8 cellular contexts compared by ENCODE assay signal in the genomic region with DNA sequence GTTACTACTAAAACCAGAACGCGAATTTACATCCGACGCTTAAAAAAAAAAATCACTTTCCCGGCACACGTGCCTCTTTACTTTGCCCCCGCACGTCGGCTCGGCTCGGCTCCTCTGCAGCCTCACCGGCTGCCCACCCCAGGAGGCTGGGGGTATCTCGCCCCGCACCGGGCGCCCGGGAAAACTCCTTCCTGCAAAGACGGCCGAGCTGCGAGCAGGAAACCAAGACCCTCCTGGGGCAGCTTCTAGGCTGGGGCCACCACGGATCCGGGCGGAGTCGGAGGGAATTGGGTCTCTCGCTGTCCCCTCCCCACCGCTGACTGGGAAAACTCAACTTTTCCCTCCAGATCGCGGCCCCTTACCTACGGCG. TPM values are rescaled to one million over a fixed set of nuclear protein-coding genes. Genes with fewer than 3 reads are reported as not detected.
DNase-seq lines count a peak whose midpoint lies in the region; ATAC-seq and TF ChIP-seq lines count a peak whose summit lies in the region.

No MANE protein-coding gene starts in this region.

- DNase-seq in Right ventricle myocardium inferior (ENCODE audit: missing footprints), result no peak
- DNase-seq in cardiac septum (ENCODE audit: low spot score), result no peak
- DNase-seq in NCI-H748 treated with DMSO at 0.1 percent for 48 hours (lab: John Stamatoyannopoulos, UW), result peak; percentile 42
- peak; percentile 69 for DNase-seq in mesendoderm
- no peak for DNase-seq in upper lobe of right lung
- DNase-seq in globus pallidus (ENCODE audit: low spot score), result no peak
- no peak for DNase-seq in erythroblast (lab: John Stamatoyannopoulos, UW)

- H3K27ac Mint-ChIP-seq in dendritic cell treated with granulocyte-macrophage colony-stimulating factor and Interleukin-4, amounts not matched to agents 40 ng/mL and 50 ng/mL, for 4 days, result peak overlapping the region; percentile 72

- no peaks in the 10 kb centered on the region for H3K27me3 ChIP-seq in mesendoderm (ENCODE audit: insufficient read depth, low read length, poor library complexity)
- H3K27me3 ChIP-seq in upper lobe of right lung, result no peaks in the 10 kb centered on the region

- H3K4ac ChIP-seq in mesendoderm (ENCODE audit: low read depth, low read length), result peak overlapping the region; percentile 78

- peaks cover 9% of the 10 kb centered on the region for H3K79me2 ChIP-seq in mesendoderm (ENCODE audit: control insufficient read depth, insufficient read depth, low read length)

- H3K27ac ChIP-seq in mesendoderm (ENCODE audit: low read depth, low read length) (peak overlapping the region; percentile 96), upper lobe of right lung (peak overlapping the region; percentile 81)

- H3K36me3 ChIP-seq in mesendoderm (ENCODE audit: control insufficient read depth, insufficient read depth, low read length), result no peaks in the 10 kb centered on the region
- no peaks in the 10 kb centered on the region for H3K36me3 ChIP-seq in upper lobe of right lung

- H3K36me3 Mint-ChIP-seq in dendritic cell treated with granulocyte-macrophage colony-stimulating factor and Interleukin-4, amounts not matched to agents 40 ng/mL and 50 ng/mL, for 4 days (ENCODE audit: low read depth), result peaks cover 7% of the 10 kb centered on the region

- TF ChIP-seq CTCF in upper lobe of right lung (IDR thresholded peaks at IDR 0.05), result no peak

- peak overlapping the region; percentile 54 for H2BK5ac ChIP-seq in mesendoderm (ENCODE audit: low read length)

- H3K4me2 ChIP-seq in mesendoderm (ENCODE audit: low read length), result peak overlapping the region; percentile 77

- peak overlapping the region; percentile 89 for H3K4me3 Mint-ChIP-seq in dendritic cell treated with granulocyte-macrophage colony-stimulating factor and Interleukin-4, amounts not matched to agents 40 ng/mL and 50 ng/mL, for 4 days

- no peak overlapping the region for H4K5ac ChIP-seq in mesendoderm (ENCODE audit: low read length)

- H4K8ac ChIP-seq in mesendoderm (ENCODE audit: low read depth, low read length), result no peak overlapping the region

- H2AK5ac ChIP-seq in mesendoderm (ENCODE audit: low read length), result no peak overlapping the region

- peak overlapping the region; percentile 49 for H2BK120ac ChIP-seq in mesendoderm (ENCODE audit: low read depth, low read length)

- H3K9me3 ChIP-seq in upper lobe of right lung, result no peaks in the 10 kb centered on the region

- H3K56ac ChIP-seq in mesendoderm (ENCODE audit: low read length), result peak overlapping the region; percentile 87

- H3K79me1 ChIP-seq in mesendoderm (ENCODE audit: low read length), result no peaks in the 10 kb centered on the region

- H3K4me1 ChIP-seq in mesendoderm (ENCODE audit: control insufficient read depth, low read depth, low read length), result peaks cover 8% of the 10 kb centered on the region
- peaks cover 13% of the 10 kb centered on the region for H3K4me1 ChIP-seq in upper lobe of right lung

- peaks cover 8% of the 10 kb centered on the region for H3K27me3 Mint-ChIP-seq in dendritic cell treated with granulocyte-macrophage colony-stimulating factor and Interleukin-4, amounts not matched to agents 40 ng/mL and 50 ng/mL, for 4 days

- H3K4me3 ChIP-seq in mesendoderm (ENCODE audit: low read length) (peak overlapping the region; percentile 83), upper lobe of right lung (peak overlapping the region; percentile 81)

- intact Hi-C loops in Right ventricle myocardium inferior (cut with DNase I), result loop anchor here (2.0 to 10.0 kb wide), 2 partner anchors 42 to 228 kb away; partner anchors contain the start of gene WSB2
- intact Hi-C loops in cardiac septum (cut with DNase I), result loop anchor here (1.0 to 2.0 kb wide), 2 partner anchors 43 to 50 kb away; no protein-coding TSS in a partner anchor
- intact Hi-C loops in dendritic cell treated with granulocyte-macrophage colony-stimulating factor and Interleukin-4, amounts not matched to agents 40 ng/mL and 50 ng/mL, for 4 days (cut with micrococcal nuclease), result loop anchor here (5.0 kb wide), 1 partner anchor 41 kb away; the partner anchor contains the start of gene WSB2
- intact Hi-C loops in upper lobe of right lung (cut with DNase I), result no loop called here

- no peak overlapping the region for H2BK15ac ChIP-seq in mesendoderm (replicated peaks; ENCODE audit: low read depth)

- TF ChIP-seq POLR2A in erythroblast (IDR thresholded peaks at IDR 0.05; ENCODE audit: low read length), result no peak

- H3K18ac ChIP-seq in mesendoderm (ENCODE audit: low read length), result peak overlapping the region; percentile 98

- no peaks in the 10 kb centered on the region for H3K9me3 Mint-ChIP-seq in dendritic cell treated with granulocyte-macrophage colony-stimulating factor and Interleukin-4, amounts not matched to agents 40 ng/mL and 50 ng/mL, for 4 days

- peak overlapping the region; percentile 59 for H3K23ac ChIP-seq in mesendoderm (ENCODE audit: low read length)

- WGBS in mesendoderm (ENCODE audit: extremely low coverage, insufficient coverage, low lambda C conversion rate), result no CpG with 5 or more reads among the region's 30 CpGs

- ATAC-seq in Right ventricle myocardium inferior, result peak; percentile 28
- ATAC-seq in upper lobe of right lung, result peak; percentile 3

- H3K4me1 Mint-ChIP-seq in dendritic cell treated with granulocyte-macrophage colony-stimulating factor and Interleukin-4, amounts not matched to agents 40 ng/mL and 50 ng/mL, for 4 days (ENCODE audit: low read depth), result peaks cover 23% of the 10 kb centered on the region

- H3K9ac ChIP-seq in mesendoderm (ENCODE audit: low read length), result peak overlapping the region; percentile 88

RNA-seq across cellular contexts. Expression of gene VSIG10, which starts 0.6 kb away (rescaled TPM):
- total RNA-seq in Right ventricle myocardium inferior (12.4 TPM), cardiac septum (10.0 TPM), upper lobe of right lung (52.4 TPM)
- polyA plus RNA-seq in mesendoderm (2013, experiment 1 of 2), result 34.4 TPM
- polyA plus RNA-seq in mesendoderm (2013, experiment 2 of 2), result 37.2 TPM

RNA-seq across cellular contexts. Expression of gene PEBP1, which starts 32.7 kb away (rescaled TPM):
- 459 TPM for total RNA-seq in Right ventricle myocardium inferior
- total RNA-seq in cardiac septum, result 344 TPM
- 361 TPM for polyA plus RNA-seq in mesendoderm (2013, experiment 1 of 2)
- 359 TPM for polyA plus RNA-seq in mesendoderm (2013, experiment 2 of 2)
- 223 TPM for total RNA-seq in upper lobe of right lung

RNA-seq across cellular contexts. Expression of gene WSB2, which starts 42.2 kb away (rescaled TPM):
- total RNA-seq in Right ventricle myocardium inferior, result 97.3 TPM
- 95.3 TPM for total RNA-seq in cardiac septum
- 43.8 TPM for polyA plus RNA-seq in mesendoderm (2013, experiment 1 of 2)
- 44.7 TPM for polyA plus RNA-seq in mesendoderm (2013, experiment 2 of 2)
- 89.1 TPM for total RNA-seq in upper lobe of right lung

Comparison
In these comparisons a context has a peak if more than half of its experiments do, and no peak if none do; other contexts are left out.
1. DNase-seq: peak in NCI-H748 treated with DMSO at 0.1 percent for 48 hours (single experiment) and mesendoderm (single experiment); none in Right ventricle myocardium inferior (single experiment), cardiac septum (single experiment), upper lobe of right lung (single experiment), globus pallidus (single experiment) and erythroblast (0 of 2).